1 cellular context compared by ENCODE assay signal in the genomic region with DNA sequence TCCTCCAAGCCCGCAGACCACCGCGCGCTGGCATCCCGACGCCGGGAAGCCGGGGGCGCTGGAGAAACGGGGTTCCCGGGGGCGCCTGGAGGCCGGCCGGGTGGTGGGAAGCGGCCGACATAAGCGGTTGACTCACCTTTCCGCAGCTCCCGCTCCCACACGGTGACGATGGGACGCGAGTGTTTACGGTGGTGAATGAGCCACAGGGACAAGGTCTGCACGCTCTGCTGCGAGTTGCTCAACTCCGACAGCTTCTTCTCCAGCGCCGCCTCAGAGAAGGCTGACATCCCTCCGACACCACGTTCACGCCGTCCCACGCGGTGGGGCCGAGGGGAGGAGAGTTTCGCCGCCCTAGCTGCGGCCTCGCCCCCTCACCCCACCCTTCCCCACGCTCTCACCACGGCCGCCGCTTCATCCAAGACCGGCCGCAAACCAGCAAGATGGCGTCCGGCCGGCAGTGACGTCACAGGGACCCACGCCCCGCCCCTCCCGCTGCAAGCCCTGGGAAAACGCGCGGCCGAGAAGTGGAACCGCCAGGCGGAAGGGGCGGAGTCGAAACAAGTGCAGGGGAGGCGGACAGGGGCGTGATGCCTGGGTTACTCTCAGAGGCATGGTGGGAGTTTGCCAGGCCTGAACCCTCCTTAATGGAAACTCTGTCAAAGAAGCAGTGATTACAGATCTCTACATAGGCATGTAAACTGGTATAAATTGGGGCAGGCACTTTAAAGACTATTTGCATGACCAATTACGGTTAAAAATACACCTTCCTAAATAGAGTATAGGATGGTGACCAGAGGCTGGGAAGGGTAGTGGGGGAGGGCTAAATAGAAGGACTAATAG.
TF ChIP-seq lines count a peak whose summit lies in the region.

A gene with protein sequence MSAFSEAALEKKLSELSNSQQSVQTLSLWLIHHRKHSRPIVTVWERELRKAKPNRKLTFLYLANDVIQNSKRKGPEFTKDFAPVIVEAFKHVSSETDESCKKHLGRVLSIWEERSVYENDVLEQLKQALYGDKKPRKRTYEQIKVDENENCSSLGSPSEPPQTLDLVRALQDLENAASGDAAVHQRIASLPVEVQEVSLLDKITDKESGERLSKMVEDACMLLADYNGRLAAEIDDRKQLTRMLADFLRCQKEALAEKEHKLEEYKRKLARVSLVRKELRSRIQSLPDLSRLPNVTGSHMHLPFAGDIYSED (minus strand): TSS at position 442 of the 840 bp plus-strand sequence. CDS start 155 bp downstream, at position 287.

TF ChIP-seq in HepG2, 621 proteins besides CTCF, POLR2A, EP300 and RAD21 (continued from another document and continues in another):
- TF ChIP-seq, protein P1, sequence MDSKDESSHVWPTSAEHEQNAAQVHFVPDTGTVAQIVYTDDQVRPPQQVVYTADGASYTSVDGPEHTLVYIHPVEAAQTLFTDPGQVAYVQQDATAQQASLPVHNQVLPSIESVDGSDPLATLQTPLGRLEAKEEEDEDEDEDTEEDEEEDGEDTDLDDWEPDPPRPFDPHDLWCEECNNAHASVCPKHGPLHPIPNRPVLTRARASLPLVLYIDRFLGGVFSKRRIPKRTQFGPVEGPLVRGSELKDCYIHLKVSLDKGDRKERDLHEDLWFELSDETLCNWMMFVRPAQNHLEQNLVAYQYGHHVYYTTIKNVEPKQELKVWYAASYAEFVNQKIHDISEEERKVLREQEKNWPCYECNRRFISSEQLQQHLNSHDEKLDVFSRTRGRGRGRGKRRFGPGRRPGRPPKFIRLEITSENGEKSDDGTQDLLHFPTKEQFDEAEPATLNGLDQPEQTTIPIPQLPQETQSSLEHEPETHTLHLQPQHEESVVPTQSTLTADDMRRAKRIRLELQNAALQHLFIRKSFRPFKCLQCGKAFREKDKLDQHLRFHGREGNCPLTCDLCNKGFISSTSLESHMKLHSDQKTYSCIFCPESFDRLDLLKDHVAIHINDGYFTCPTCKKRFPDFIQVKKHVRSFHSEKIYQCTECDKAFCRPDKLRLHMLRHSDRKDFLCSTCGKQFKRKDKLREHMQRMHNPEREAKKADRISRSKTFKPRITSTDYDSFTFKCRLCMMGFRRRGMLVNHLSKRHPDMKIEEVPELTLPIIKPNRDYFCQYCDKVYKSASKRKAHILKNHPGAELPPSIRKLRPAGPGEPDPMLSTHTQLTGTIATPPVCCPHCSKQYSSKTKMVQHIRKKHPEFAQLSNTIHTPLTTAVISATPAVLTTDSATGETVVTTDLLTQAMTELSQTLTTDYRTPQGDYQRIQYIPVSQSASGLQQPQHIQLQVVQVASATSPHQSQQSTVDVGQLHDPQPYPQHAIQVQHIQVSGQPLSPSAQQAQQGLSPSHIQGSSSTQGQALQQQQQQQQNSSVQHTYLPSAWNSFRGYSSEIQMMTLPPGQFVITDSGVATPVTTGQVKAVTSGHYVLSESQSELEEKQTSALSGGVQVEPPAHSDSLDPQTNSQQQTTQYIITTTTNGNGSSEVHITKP (CRISPR knock-in tag; IDR thresholded peaks at IDR 0.05; ENCODE audit: low read depth): peak; percentile 77
- TF ChIP-seq ZNF768 (CRISPR knock-in tag; IDR thresholded peaks at IDR 0.05) (peak; percentile 53; the same call in 1 of the 2 replicates), FOXP1 (IDR thresholded peaks at IDR 0.05) (no peak), FOXP1 (CRISPR knock-in tag; IDR thresholded peaks at IDR 0.05) (0 out of 2 replicates have a peak, but pooled peaks have one; percentile 6), ZNF776 (CRISPR knock-in tag; IDR thresholded peaks at IDR 0.05) (no peak), ZFY (CRISPR knock-in tag; IDR thresholded peaks at IDR 0.05) (peak; percentile 93), SMAD1 (CRISPR knock-in tag; IDR thresholded peaks at IDR 0.05; ENCODE audit: borderline replicate concordance, low read depth) (no peak), ZNF687 (CRISPR knock-in tag; IDR thresholded peaks at IDR 0.05) (peak; percentile 87), KLF11 (CRISPR knock-in tag; IDR thresholded peaks at IDR 0.05) (no peak), ZNF670 (CRISPR knock-in tag; IDR thresholded peaks at IDR 0.05; ENCODE audit: borderline replicate concordance) (no peak), DRAP1 (CRISPR knock-in tag; IDR thresholded peaks at IDR 0.05) (peak; percentile 84), MAFG (CRISPR knock-in tag; IDR thresholded peaks at IDR 0.05) (no peak), HNRNPUL1 (IDR thresholded peaks at IDR 0.05; ENCODE audit: low read depth, low read length) (no peak), CBFB (CRISPR knock-in tag; IDR thresholded peaks at IDR 0.05) (peak; percentile 78; the same call in 1 of the 2 replicates), MZF1 (CRISPR knock-in tag; IDR thresholded peaks at IDR 0.05; ENCODE audit: borderline replicate concordance) (no peak), U2AF1 (optimal IDR thresholded peaks at IDR 0.05; ENCODE audit: low read depth, low read length) (no peak), JDP2 (CRISPR knock-in tag; IDR thresholded peaks at IDR 0.05; ENCODE audit: borderline replicate concordance) (no peak), CC2D1A (CRISPR knock-in tag; IDR thresholded peaks at IDR 0.05) (no peak), TFDP2 (CRISPR knock-in tag; IDR thresholded peaks at IDR 0.05) (peak; percentile 78), ZNF777 (CRISPR knock-in tag; IDR thresholded peaks at IDR 0.05) (peak; percentile 54; the same call in 1 of the 2 replicates), KAT2B (IDR thresholded peaks at IDR 0.05; ENCODE audit: borderline replicate concordance, low read depth, low read length) (no peak), ETV5 (CRISPR knock-in tag; IDR thresholded peaks at IDR 0.05; ENCODE audit: borderline replicate concordance) (peak; percentile 61; the same call in 1 of the 2 replicates), ZNF543 (CRISPR knock-in tag; IDR thresholded peaks at IDR 0.05) (0 out of 2 replicates have a peak, but pooled peaks have one; percentile 42), ZNF780A (CRISPR knock-in tag; IDR thresholded peaks at IDR 0.05) (no peak), ZNF850 (CRISPR knock-in tag; conservative IDR thresholded peaks at IDR 0.05) (no peak), ZNF20 (CRISPR knock-in tag; IDR thresholded peaks at IDR 0.05) (no peak), HOXD1 (CRISPR knock-in tag; IDR thresholded peaks at IDR 0.05) (no peak), ZBTB7B (CRISPR knock-in tag; IDR thresholded peaks at IDR 0.05) (no peak), ZNF383 (CRISPR knock-in tag; IDR thresholded peaks at IDR 0.05; ENCODE audit: borderline replicate concordance) (no peak), POLR2G (IDR thresholded peaks at IDR 0.05; ENCODE audit: low read depth, low read length) (peak; percentile 85), ZNF24 (IDR thresholded peaks at IDR 0.05) (no peak), TFDP1 (CRISPR knock-in tag; IDR thresholded peaks at IDR 0.05; ENCODE audit: borderline replicate concordance) (peak; percentile 76; the same call in 1 of the 2 replicates), RBM39 (IDR thresholded peaks at IDR 0.05; ENCODE audit: low read depth, low read length, poor library complexity, severe bottlenecking) (no peak), ZNF7 (CRISPR knock-in tag; IDR thresholded peaks at IDR 0.05) (no peak), RFX5 (IDR thresholded peaks at IDR 0.05; ENCODE audit: low read depth, low read length) (peak; percentile 68; the same call in 1 of the 2 replicates), ZNF749 (CRISPR knock-in tag; IDR thresholded peaks at IDR 0.05; ENCODE audit: borderline replicate concordance) (no peak; the same call in 1 of the 2 replicates), SRSF9 (IDR thresholded peaks at IDR 0.05; ENCODE audit: borderline replicate concordance, insufficient read depth, low read depth, low read length, poor library complexity, severe bottlenecking) (no peak)
- TF ChIP-seq, protein P2, sequence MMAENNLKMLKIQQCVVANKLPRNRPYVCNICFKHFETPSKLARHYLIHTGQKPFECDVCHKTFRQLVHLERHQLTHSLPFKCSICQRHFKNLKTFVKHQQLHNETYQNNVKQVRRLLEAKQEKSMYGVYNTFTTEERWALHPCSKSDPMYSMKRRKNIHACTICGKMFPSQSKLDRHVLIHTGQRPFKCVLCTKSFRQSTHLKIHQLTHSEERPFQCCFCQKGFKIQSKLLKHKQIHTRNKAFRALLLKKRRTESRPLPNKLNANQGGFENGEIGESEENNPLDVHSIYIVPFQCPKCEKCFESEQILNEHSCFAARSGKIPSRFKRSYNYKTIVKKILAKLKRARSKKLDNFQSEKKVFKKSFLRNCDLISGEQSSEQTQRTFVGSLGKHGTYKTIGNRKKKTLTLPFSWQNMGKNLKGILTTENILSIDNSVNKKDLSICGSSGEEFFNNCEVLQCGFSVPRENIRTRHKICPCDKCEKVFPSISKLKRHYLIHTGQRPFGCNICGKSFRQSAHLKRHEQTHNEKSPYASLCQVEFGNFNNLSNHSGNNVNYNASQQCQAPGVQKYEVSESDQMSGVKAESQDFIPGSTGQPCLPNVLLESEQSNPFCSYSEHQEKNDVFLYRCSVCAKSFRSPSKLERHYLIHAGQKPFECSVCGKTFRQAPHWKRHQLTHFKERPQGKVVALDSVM (CRISPR knock-in tag; IDR thresholded peaks at IDR 0.05): peak; percentile 43; the same call in 1 of the 2 replicates
- TF ChIP-seq, protein P3, sequence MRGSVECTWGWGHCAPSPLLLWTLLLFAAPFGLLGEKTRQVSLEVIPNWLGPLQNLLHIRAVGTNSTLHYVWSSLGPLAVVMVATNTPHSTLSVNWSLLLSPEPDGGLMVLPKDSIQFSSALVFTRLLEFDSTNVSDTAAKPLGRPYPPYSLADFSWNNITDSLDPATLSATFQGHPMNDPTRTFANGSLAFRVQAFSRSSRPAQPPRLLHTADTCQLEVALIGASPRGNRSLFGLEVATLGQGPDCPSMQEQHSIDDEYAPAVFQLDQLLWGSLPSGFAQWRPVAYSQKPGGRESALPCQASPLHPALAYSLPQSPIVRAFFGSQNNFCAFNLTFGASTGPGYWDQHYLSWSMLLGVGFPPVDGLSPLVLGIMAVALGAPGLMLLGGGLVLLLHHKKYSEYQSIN (CRISPR knock-in tag; IDR thresholded peaks at IDR 0.05; ENCODE audit: borderline replicate concordance): no peak
- TF ChIP-seq, protein P4, sequence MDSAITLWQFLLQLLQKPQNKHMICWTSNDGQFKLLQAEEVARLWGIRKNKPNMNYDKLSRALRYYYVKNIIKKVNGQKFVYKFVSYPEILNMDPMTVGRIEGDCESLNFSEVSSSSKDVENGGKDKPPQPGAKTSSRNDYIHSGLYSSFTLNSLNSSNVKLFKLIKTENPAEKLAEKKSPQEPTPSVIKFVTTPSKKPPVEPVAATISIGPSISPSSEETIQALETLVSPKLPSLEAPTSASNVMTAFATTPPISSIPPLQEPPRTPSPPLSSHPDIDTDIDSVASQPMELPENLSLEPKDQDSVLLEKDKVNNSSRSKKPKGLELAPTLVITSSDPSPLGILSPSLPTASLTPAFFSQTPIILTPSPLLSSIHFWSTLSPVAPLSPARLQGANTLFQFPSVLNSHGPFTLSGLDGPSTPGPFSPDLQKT (CRISPR knock-in tag; IDR thresholded peaks at IDR 0.05; ENCODE audit: borderline replicate concordance): no peak
- TF ChIP-seq, protein P5, sequence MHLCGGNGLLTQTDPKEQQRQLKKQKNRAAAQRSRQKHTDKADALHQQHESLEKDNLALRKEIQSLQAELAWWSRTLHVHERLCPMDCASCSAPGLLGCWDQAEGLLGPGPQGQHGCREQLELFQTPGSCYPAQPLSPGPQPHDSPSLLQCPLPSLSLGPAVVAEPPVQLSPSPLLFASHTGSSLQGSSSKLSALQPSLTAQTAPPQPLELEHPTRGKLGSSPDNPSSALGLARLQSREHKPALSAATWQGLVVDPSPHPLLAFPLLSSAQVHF (CRISPR knock-in tag; IDR thresholded peaks at IDR 0.05): no peak
